17 cellular contexts compared by ENCODE assay signal in genomic region chr6:6771964-6772363, GRCh38.
DNase-seq lines count a peak whose midpoint lies in the region; ATAC-seq, FAIRE-seq and TF ChIP-seq lines count a peak whose summit lies in the region.
"Had no signal": no experiment of that assay in that cellular context is flagged by ENCODE, and none has a peak within 500 bp of the region (broad histone marks: within the 10 kb centered on the region; RNA-seq: fewer than 3 reads in every experiment).

No MANE protein-coding gene starts in this region.

- H3K23me2 ChIP-seq in H1 (ENCODE audit: low read depth, low read length), result no peaks in the 10 kb centered on the region

- H2AFZ ChIP-seq in mammary epithelial cell (ENCODE audit: low read depth, low read length) (no peak overlapping the region), H1 (ENCODE audit: low read length) (no peak overlapping the region)
- H2AFZ ChIP-seq: GM23248 had no signal

- TF ChIP-seq POLR2A in breast epithelium (IDR thresholded peaks at IDR 0.05) (no peak), H1 (IDR thresholded peaks at IDR 0.05; ENCODE audit: control extremely low read depth in 1 of 2, low read depth in 2 of 2, low read length in 2 of 2) (no peak)

- no peak overlapping the region for H3K56ac ChIP-seq in H1 (replicated peaks; ENCODE audit: insufficient read length, low read depth, low read length)

- H3K36me3 ChIP-seq in breast epithelium (no peaks in the 10 kb centered on the region), mammary epithelial cell (ENCODE audit: insufficient read depth, low read length) (no peaks in the 10 kb centered on the region), H1 (ENCODE audit: control insufficient read depth in 2 of 4, insufficient read depth in 4 of 4, low read length in 3 of 4) (no peaks in the 10 kb centered on the region)
- H3K36me3 ChIP-seq: BE2C had no signal

- FAIRE-seq in H1 (lab: Jason Lieb, UNC), result no peak
- FAIRE-seq: A204.1, D721Med, GM12878, GM18507 had no signal

- H3K27ac ChIP-seq in breast epithelium (peak overlapping the region; percentile 19 to 69), mammary epithelial cell (ENCODE audit: insufficient read depth, low read depth, low read length) (no peak overlapping the region), H1 (ENCODE audit: low read depth, low read length) (no peak overlapping the region)
- H3K27ac ChIP-seq: C4-2B, GM23248 had no signal

- H3K4me2 ChIP-seq in mammary epithelial cell (ENCODE audit: insufficient read depth, low read depth, low read length), result no peak overlapping the region
- no peak overlapping the region for H3K4me2 ChIP-seq in H1 (ENCODE audit: insufficient read depth in 1 of 2, low read depth in 2 of 2, low read length in 2 of 2)

- in situ Hi-C loops in mammary epithelial cell (cut with MboI; ENCODE audit: low sequenced_read_pairs in 2 of 2), result no loop called here

- H3K4ac ChIP-seq in H1 (replicated peaks; ENCODE audit: insufficient read length, low read depth, low read length), result no peak overlapping the region

- no peak overlapping the region for H3K14ac ChIP-seq in H1 (ENCODE audit: insufficient read length)

- no peak for TF ChIP-seq RAD21 in H1 (IDR thresholded peaks at IDR 0.05 in 1 of 2, conservative IDR thresholded peaks at IDR 0.05 in 1 of 2; ENCODE audit: low read depth in 2 of 2, low read length in 2 of 2)

- BruUV-seq in mammary epithelial cell (replicated peaks; lab: Mats Ljungman, UMichigan), result no TSS peak

- POLR2A ChIA-PET in H1 (lab: Charles Lee; ENCODE audit: partially characterized antibody), result interaction anchor here (1.0 kb wide), 1 partner anchor 13 kb away, joined by 4 read pairs; no protein-coding TSS in a partner anchor

- H4K20me1 ChIP-seq in mammary epithelial cell (ENCODE audit: insufficient read depth, low read length) (no peaks in the 10 kb centered on the region), H1 (replicated peaks in 1 of 2; ENCODE audit: control insufficient read depth in 1 of 2, insufficient read depth in 2 of 2, low read length in 2 of 2) (no peaks in the 10 kb centered on the region)

- TF ChIP-seq CTCF in breast epithelium (IDR thresholded peaks at IDR 0.05) (no peak), mammary epithelial cell (conservative IDR thresholded peaks at IDR 0.05 in 1 of 2, IDR thresholded peaks at IDR 0.05 in 1 of 2; ENCODE audit: extremely low read depth in 1 of 2, insufficient read depth in 1 of 2, low read depth in 1 of 2, low read length in 2 of 2) (no peak), H1 (IDR thresholded peaks at IDR 0.05; ENCODE audit: control extremely low read depth in 1 of 3, insufficient read depth in 1 of 3, low read depth in 1 of 3, low read length in 3 of 3) (no peak)

- H3K9ac ChIP-seq in mammary epithelial cell (ENCODE audit: insufficient read depth, low read length), result no peak overlapping the region
- no peak overlapping the region for H3K9ac ChIP-seq in H1 (replicated peaks in 1 of 4; ENCODE audit: extremely low read depth in 1 of 4, low read depth in 3 of 4, low read length in 3 of 4)
- H3K9ac ChIP-seq: GM23248 had no signal

- H3K4me1 ChIP-seq in breast epithelium (no peaks in the 10 kb centered on the region), mammary epithelial cell (ENCODE audit: insufficient read depth, low read length) (no peaks in the 10 kb centered on the region), H1 (replicated peaks in 1 of 4; ENCODE audit: control insufficient read depth in 3 of 4, insufficient read depth in 4 of 4, low read length in 3 of 4) (peaks cover 0 to 2% (median 0%) of the 10 kb centered on the region in 4 experiments; a peak in 2 of 7 replicates)
- H3K4me1 ChIP-seq: BE2C had no signal

- WGBS in mammary epithelial cell (ENCODE audit: low coverage, missing lambda C conversion rate), result 86% methylated on average over 5 of the region's 5 CpGs
- 93% methylated on average over 5 of the region's 5 CpGs; no CpG with 5 or more reads in 1 of the 2 experiments for WGBS in H1 (ENCODE audit: extremely low coverage in 1 of 2, insufficient coverage in 1 of 2, insufficient read length in 1 of 2, insufficient replicate concordance in 2 of 2, low coverage in 1 of 2, low lambda C conversion rate in 2 of 2, missing lambda C conversion rate in 1 of 2), 2 experiments

- H2BK15ac ChIP-seq in H1 (ENCODE audit: low read length), result peak overlapping the region; percentile 29; the same call in 1 of the 2 replicates

- no peaks in the 10 kb centered on the region for H3K9me3 ChIP-seq in breast epithelium
- no peaks in the 10 kb centered on the region for H3K9me3 ChIP-seq in mammary epithelial cell (replicated peaks; ENCODE audit: insufficient read depth, low read length)
- no peaks in the 10 kb centered on the region; a peak in 1 of 4 replicates for H3K9me3 ChIP-seq in H1 (ENCODE audit: insufficient read depth in 2 of 2, low read depth in 1 of 2, low read length in 1 of 2)
- H3K9me3 ChIP-seq: BE2C had no signal

- DNase-seq in breast epithelium (ENCODE audit: low spot score in 2 of 2), result no peak
- DNase-seq in mammary epithelial cell, result no peak
- DNase-seq in NCI-H2171 treated with DMSO at 0.1 percent for 48 hours (lab: John Stamatoyannopoulos, UW), result peak; percentile 71
- no peak for DNase-seq in H1 (ENCODE audit: low read depth in 1 of 2, low spot score in 2 of 2)
- no peak for DNase-seq in stimulated activated CD4-positive, alpha-beta T cell treated with anti-CD3 and anti-CD28 coated beads, Interleukin-4, amount 100 ng/mL, for 24 hours
- no peak for DNase-seq in NOMO-1 treated with DMSO at 0.1 percent for 48 hours (lab: John Stamatoyannopoulos, UW; ENCODE audit: unreplicated experiment)
- no peak for DNase-seq in left ventricle myocardium superior
- DNase-seq: BE2C; CD4-positive, alpha-beta memory T cell; DMS53; GM23248; H9 had no signal

- no peaks in the 10 kb centered on the region for H3K79me1 ChIP-seq in H1 (ENCODE audit: low read depth, low read length)

- H2AK5ac ChIP-seq in H1 (ENCODE audit: low read depth, low read length), result no peak overlapping the region

- intact Hi-C loops in breast epithelium (cut with DNase I; ENCODE audit: low total_unique reads) (no loop called here), mammary epithelial cell (cut with micrococcal nuclease) (no loop called here), left ventricle myocardium superior (cut with micrococcal nuclease) (no loop called here)

- H4K5ac ChIP-seq in H1 (ENCODE audit: insufficient read length, low read depth, low read length), result no peak overlapping the region

- H3K27me3 ChIP-seq in breast epithelium, result no peaks in the 10 kb centered on the region
- no peaks in the 10 kb centered on the region for H3K27me3 ChIP-seq in mammary epithelial cell (ENCODE audit: insufficient read depth, low read length)
- no peaks in the 10 kb centered on the region for H3K27me3 ChIP-seq in H1 (replicated peaks in 1 of 4; ENCODE audit: control insufficient read depth in 3 of 4, extremely low read depth in 1 of 4, insufficient read depth in 3 of 4, low read length in 3 of 4)
- H3K27me3 ChIP-seq: BE2C had no signal

- ATAC-seq in left ventricle myocardium superior, result no peak
- ATAC-seq: GM12878 had no signal

- no peak overlapping the region for H3K18ac ChIP-seq in H1 (ENCODE audit: extremely low read depth, low read length)

- no peak overlapping the region for H2BK120ac ChIP-seq in H1 (replicated peaks; ENCODE audit: low read depth, low read length)

- dilution Hi-C loops in mammary epithelial cell (cut with HindIII; ENCODE audit: low sequenced_read_pairs), result no loop called here

- no peak overlapping the region for H2BK5ac ChIP-seq in H1 (ENCODE audit: low read depth, low read length)

- CTCF ChIA-PET in mammary epithelial cell (lab: Charles Lee; ENCODE audit: low non-redundant PET) (interaction anchor here (0.5 kb wide), 1 partner anchor 32 kb away, joined by 4 read pairs; no protein-coding TSS in a partner anchor), H1 (lab: Charles Lee; ENCODE audit: partially characterized antibody) (interaction anchor here (1.5 to 2.5 kb wide), 2 partner anchors 13 to 95 kb away, joined by 5 to 12 read pairs; no protein-coding TSS in a partner anchor)

- H3K4me3 ChIP-seq in breast epithelium (no peak overlapping the region), mammary epithelial cell (replicated peaks in 1 of 3; ENCODE audit: insufficient read depth in 1 of 3, low read depth in 2 of 3, low read length in 3 of 3) (no peak overlapping the region), H1 (ENCODE audit: extremely low read depth in 1 of 4, insufficient read depth in 2 of 4, low read depth in 3 of 4, low read length in 4 of 4) (no peak overlapping the region)
- H3K4me3 ChIP-seq: GM12878, GM23248 had no signal

- no peaks in the 10 kb centered on the region for H3K79me2 ChIP-seq in mammary epithelial cell (ENCODE audit: insufficient read depth, low read length)
- H3K79me2 ChIP-seq in H1 (ENCODE audit: control insufficient read depth in 1 of 2, insufficient read depth in 2 of 2, low read length in 2 of 2), result no peaks in the 10 kb centered on the region

- no peak for TF ChIP-seq EP300 in H1 (IDR thresholded peaks at IDR 0.05; ENCODE audit: borderline replicate concordance in 1 of 2, low read depth in 2 of 2, low read length in 2 of 2)

- no peak overlapping the region for H2BK12ac ChIP-seq in H1 (ENCODE audit: low read depth, low read length)

- H3K23ac ChIP-seq in H1 (ENCODE audit: insufficient read length), result no peak overlapping the region

- no peak overlapping the region for H4K91ac ChIP-seq in H1 (replicated peaks; ENCODE audit: insufficient read length, low read length)

- no peak overlapping the region for H4K8ac ChIP-seq in H1 (ENCODE audit: extremely low read depth, insufficient read depth, low read length)

- H2BK20ac ChIP-seq in H1 (ENCODE audit: low read length), result no peak overlapping the region

TF ChIP-seq in H1, 55 proteins besides CTCF, POLR2A, EP300 and RAD21 (continues in another document):
- TF ChIP-seq TBP (IDR thresholded peaks at IDR 0.05; ENCODE audit: low read depth, low read length) (no peak), TAF1 (IDR thresholded peaks at IDR 0.05; ENCODE audit: low read depth, low read length) (no peak), RBBP5 (IDR thresholded peaks at IDR 0.05; ENCODE audit: borderline replicate concordance, low read depth, low read length) (no peak), RXRA (IDR thresholded peaks at IDR 0.05; ENCODE audit: insufficient read depth, low read depth, low read length) (no peak), YY1 (IDR thresholded peaks at IDR 0.05; ENCODE audit: low read depth, low read length) (no peak), CBX8 (IDR thresholded peaks at IDR 0.05; ENCODE audit: borderline replicate concordance, low read depth, low read length) (no peak), RNF2 (IDR thresholded peaks at IDR 0.05; ENCODE audit: borderline replicate concordance, low read depth, low read length, missing control alignments, poor library complexity, severe bottlenecking) (no peak), JUN (IDR thresholded peaks at IDR 0.05; ENCODE audit: low read depth, low read length) (no peak), TEAD4 (IDR thresholded peaks at IDR 0.05; ENCODE audit: low read depth, low read length) (no peak), SRF (IDR thresholded peaks at IDR 0.05; ENCODE audit: low read depth, low read length) (no peak), GABPA (IDR thresholded peaks at IDR 0.05; ENCODE audit: borderline replicate concordance, insufficient read depth, low read length) (no peak), EZH2 (IDR thresholded peaks at IDR 0.05; ENCODE audit: low read depth, low read length, severe bottlenecking) (no peak)

Comparison
In these comparisons a context has a peak if more than half of its experiments do, and no peak if none do; other contexts are left out.
1. H3K27ac ChIP-seq: peak in breast epithelium (2 of 2); none in mammary epithelial cell (single experiment) and H1 (single experiment).